Comparison of ENCODE assay signal across 8 cellular contexts in genomic region chr14:76546426-76547221, GRCh38.
A peak's percentile ranks its signal among the peaks of the same experiment; 100 is the strongest.
DNase-seq lines count a peak whose midpoint lies in the region; ATAC-seq lines count a peak whose summit lies in the region.

No MANE protein-coding gene starts in this region.

- no peak for ATAC-seq in GM18867 (IDR thresholded peaks at IDR 0.05; ENCODE audit: unreplicated experiment)
- no peak for ATAC-seq in left lobe of liver

- H3K4me3 ChIP-seq in Jurkat, Clone E6-1 (ENCODE audit: low read length): no peak overlapping the region

- DNase-seq in SHP77 (lab: John Stamatoyannopoulos, UW) (peak; percentile 35 to 58), SHP77 treated with DMSO at 0.1 percent for 48 hours (lab: John Stamatoyannopoulos, UW) (no peak), SW480 (ENCODE audit: low spot score) (peak; percentile 59), islet precursor cell (peak; percentile 84), inferior parietal cortex (ENCODE audit: extremely low spot score) (no peak), left lobe of liver (ENCODE audit: low spot score) (no peak)
- peak; percentile 15 for DNase-seq in Jurkat, Clone E6-1 (ENCODE audit: low read depth, low spot score)

Comparison
In these comparisons a context has a peak if more than half of its experiments do, and no peak if none do; other contexts are left out.
1. DNase-seq: peak in SHP77 (2 of 2), Jurkat, Clone E6-1 (single experiment), SW480 (single experiment) and islet precursor cell (single experiment); none in SHP77 treated with DMSO at 0.1 percent for 48 hours (single experiment), inferior parietal cortex (single experiment) and left lobe of liver (single experiment).